Comparison of ENCODE assay signal across 1 cellular context in the genomic region with DNA sequence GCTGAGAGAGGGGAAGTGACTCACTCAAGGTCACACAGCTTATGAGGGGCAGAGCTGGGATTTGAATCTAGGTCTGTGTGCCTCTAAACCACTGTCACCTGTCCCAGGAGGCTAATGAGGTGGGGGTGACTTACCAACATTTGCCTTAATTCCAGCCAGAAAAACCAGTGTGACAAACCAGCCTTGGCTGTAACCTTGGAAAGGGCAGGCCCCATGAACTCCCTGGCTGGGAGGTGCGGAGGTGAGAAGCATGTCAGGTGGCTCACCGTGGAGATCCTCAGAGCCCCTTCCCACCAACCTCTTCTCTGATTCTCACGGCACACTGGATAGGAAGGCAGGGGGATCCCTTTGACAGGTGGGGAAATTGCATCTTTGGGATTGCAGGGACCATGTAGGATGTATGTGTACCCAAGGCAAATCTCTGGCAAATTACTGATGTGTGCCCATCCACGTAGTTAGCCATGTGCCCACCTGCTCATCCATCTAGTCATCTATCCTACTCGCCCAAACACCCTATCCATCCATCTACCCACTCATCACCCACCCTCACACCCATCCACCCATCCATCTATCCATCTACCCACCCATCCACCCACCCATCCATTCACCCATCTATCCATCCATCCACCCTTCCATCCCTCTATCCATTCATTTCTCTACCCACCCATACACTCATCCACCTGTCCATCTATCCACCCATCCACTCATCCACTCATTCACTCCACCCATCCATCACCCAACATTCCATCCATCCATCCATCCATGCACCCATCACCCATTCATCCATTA. TPM values are rescaled to one million over a fixed set of nuclear protein-coding genes. Genes with fewer than 3 reads are reported as not detected.
"Had no signal": no experiment of that assay in that cellular context is flagged by ENCODE, and none has a peak within 500 bp of the region (broad histone marks: within the 10 kb centered on the region; RNA-seq: fewer than 3 reads in every experiment).

No MANE protein-coding gene starts in this region.

RNA-seq across cellular contexts. Expression of gene KCNJ12, which starts 30.7 kb away (rescaled TPM):
- total RNA-seq: HT-29 had no signal
